ENCODE assay signal across 1 cellular context in the genomic region with DNA sequence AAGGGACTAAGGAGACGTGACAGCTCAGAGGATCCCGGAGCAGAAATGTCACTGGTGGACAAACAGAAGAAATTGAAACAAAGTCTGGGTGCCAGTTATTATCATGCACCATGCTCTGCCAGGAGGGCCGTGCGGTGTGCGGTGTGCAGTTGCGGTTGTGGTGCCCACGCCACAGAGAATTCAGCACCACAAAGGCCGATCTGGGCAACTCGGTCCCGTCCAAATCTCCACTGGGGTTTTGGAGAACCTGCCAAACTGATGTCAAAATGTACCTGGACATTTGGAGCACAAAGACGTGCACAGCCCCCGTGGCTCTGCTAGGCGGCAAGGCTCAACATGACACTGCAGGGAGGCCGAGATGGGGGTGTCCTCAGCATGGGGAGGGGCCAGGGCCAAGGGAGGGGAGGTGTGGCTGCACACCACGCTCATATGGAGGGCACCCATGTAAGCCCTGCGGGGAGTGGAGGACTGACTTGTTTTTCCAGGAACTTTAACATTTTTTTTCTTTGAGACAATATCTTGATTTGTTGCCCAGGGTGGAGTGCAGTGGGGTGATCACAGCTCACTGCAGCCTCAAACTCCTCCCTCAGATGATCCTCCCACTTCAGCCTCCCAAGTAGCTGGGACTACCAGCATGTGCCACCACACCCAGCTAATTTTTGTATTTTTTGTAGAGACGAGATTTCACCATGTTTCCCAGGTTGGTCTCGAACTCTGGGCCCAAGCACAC.
TF ChIP-seq lines count a peak whose summit lies in the region.

No MANE protein-coding gene starts in this region.

TF ChIP-seq in K562, 482 proteins besides CTCF, POLR2A, EP300 and RAD21 (continued from another document):
- TF ChIP-seq, protein P1, sequence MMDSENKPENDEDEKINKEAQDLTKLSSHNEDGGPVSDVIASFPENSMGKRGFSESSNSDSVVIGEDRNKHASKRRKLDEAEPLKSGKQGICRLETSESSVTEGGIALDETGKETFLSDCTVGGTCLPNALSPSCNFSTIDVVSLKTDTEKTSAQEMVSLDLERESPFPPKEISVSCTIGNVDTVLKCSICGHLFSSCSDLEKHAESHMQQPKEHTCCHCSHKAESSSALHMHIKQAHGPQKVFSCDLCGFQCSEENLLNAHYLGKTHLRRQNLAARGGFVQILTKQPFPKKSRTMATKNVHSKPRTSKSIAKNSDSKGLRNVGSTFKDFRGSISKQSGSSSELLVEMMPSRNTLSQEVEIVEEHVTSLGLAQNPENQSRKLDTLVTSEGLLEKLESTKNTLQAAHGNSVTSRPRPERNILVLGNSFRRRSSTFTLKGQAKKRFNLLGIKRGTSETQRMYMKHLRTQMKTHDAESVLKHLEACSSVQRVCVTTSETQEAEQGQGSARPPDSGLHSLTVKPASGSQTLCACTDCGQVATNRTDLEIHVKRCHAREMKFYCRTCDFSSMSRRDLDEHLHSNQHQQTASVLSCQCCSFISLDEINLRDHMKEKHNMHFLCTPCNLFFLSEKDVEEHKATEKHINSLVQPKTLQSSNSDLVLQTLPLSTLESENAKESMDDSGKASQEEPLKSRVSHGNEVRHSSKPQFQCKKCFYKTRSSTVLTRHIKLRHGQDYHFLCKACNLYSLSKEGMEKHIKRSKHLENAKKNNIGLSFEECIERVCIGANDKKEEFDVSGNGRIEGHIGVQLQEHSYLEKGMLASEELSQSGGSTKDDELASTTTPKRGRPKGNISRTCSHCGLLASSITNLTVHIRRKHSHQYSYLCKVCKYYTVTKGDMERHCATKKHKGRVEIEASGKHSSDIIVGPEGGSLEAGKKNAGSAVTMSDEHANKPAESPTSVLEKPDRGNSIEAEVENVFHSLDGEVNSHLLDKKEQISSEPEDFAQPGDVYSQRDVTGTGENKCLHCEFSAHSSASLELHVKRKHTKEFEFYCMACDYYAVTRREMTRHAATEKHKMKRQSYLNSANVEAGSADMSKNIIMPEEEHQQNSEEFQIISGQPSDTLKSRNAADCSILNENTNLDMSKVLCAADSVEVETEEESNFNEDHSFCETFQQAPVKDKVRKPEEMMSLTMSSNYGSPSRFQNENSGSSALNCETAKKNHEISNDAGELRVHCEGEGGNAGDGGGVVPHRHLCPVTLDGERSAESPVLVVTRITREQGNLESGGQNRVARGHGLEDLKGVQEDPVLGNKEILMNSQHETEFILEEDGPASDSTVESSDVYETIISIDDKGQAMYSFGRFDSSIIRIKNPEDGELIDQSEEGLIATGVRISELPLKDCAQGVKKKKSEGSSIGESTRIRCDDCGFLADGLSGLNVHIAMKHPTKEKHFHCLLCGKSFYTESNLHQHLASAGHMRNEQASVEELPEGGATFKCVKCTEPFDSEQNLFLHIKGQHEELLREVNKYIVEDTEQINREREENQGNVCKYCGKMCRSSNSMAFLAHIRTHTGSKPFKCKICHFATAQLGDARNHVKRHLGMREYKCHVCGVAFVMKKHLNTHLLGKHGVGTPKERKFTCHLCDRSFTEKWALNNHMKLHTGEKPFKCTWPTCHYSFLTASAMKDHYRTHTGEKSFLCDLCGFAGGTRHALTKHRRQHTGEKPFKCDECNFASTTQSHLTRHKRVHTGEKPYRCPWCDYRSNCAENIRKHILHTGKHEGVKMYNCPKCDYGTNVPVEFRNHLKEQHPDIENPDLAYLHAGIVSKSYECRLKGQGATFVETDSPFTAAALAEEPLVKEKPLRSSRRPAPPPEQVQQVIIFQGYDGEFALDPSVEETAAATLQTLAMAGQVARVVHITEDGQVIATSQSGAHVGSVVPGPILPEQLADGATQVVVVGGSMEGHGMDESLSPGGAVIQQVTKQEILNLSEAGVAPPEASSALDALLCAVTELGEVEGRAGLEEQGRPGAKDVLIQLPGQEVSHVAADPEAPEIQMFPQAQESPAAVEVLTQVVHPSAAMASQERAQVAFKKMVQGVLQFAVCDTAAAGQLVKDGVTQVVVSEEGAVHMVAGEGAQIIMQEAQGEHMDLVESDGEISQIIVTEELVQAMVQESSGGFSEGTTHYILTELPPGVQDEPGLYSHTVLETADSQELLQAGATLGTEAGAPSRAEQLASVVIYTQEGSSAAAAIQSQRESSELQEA (IDR thresholded peaks at IDR 0.05; ENCODE audit: low read depth): peak; percentile 35; the same call in 1 of the 2 replicates
- TF ChIP-seq STAT5A (IDR thresholded peaks at IDR 0.05; ENCODE audit: borderline replicate concordance, low read length) (peak; percentile 72; the same call in 1 of the 2 replicates), ARNT (IDR thresholded peaks at IDR 0.05) (peak; percentile 80 to 92; a peak in 2 of 4 replicates), TBP (optimal IDR thresholded peaks at IDR 0.05; ENCODE audit: low read depth, low read length) (no peak), NFIC (IDR thresholded peaks at IDR 0.05) (peak; percentile 41; the same call in 1 of the 2 replicates), ZEB2 (IDR thresholded peaks at IDR 0.05) (peak; percentile 81), SETDB1 (IDR thresholded peaks at IDR 0.05; ENCODE audit: low read length) (peak; percentile 53), WHSC1 (IDR thresholded peaks at IDR 0.05; ENCODE audit: low read length) (peak; percentile 98), ZNF431 (CRISPR knock-in tag; IDR thresholded peaks at IDR 0.05) (no peak), ZC3H8 (IDR thresholded peaks at IDR 0.05) (0 out of 2 replicates have a peak, but pooled peaks have one; percentile 55), HIVEP1 (CRISPR knock-in tag; IDR thresholded peaks at IDR 0.05) (0 out of 2 replicates have a peak, but pooled peaks have one; percentile 11), ASH1L (IDR thresholded peaks at IDR 0.05; ENCODE audit: borderline replicate concordance, low read depth, partially characterized antibody) (peak; percentile 63), RB1 (IDR thresholded peaks at IDR 0.05; ENCODE audit: low read depth) (peak; percentile 49; the same call in 1 of the 2 replicates), SRF (CRISPR knock-in tag; IDR thresholded peaks at IDR 0.05) (peak in 1 of 2 experiments; percentile 90; a peak in 1 of 4 replicates), NCOA1 (IDR thresholded peaks at IDR 0.05; ENCODE audit: low read depth) (peak; percentile 77; the same call in 1 of the 2 replicates), SMARCA5 (IDR thresholded peaks at IDR 0.05) (peak; percentile 64; the same call in 1 of the 2 replicates), FOXK2 (conservative IDR thresholded peaks at IDR 0.05 in 1 of 2, IDR thresholded peaks at IDR 0.05 in 1 of 2; ENCODE audit: low read depth in 2 of 2) (peak; percentile 76 to 78), NFIX (CRISPR knock-in tag; IDR thresholded peaks at IDR 0.05; ENCODE audit: low read depth) (peak; percentile 20; the same call in 1 of the 2 replicates)
- TF ChIP-seq, protein P2, sequence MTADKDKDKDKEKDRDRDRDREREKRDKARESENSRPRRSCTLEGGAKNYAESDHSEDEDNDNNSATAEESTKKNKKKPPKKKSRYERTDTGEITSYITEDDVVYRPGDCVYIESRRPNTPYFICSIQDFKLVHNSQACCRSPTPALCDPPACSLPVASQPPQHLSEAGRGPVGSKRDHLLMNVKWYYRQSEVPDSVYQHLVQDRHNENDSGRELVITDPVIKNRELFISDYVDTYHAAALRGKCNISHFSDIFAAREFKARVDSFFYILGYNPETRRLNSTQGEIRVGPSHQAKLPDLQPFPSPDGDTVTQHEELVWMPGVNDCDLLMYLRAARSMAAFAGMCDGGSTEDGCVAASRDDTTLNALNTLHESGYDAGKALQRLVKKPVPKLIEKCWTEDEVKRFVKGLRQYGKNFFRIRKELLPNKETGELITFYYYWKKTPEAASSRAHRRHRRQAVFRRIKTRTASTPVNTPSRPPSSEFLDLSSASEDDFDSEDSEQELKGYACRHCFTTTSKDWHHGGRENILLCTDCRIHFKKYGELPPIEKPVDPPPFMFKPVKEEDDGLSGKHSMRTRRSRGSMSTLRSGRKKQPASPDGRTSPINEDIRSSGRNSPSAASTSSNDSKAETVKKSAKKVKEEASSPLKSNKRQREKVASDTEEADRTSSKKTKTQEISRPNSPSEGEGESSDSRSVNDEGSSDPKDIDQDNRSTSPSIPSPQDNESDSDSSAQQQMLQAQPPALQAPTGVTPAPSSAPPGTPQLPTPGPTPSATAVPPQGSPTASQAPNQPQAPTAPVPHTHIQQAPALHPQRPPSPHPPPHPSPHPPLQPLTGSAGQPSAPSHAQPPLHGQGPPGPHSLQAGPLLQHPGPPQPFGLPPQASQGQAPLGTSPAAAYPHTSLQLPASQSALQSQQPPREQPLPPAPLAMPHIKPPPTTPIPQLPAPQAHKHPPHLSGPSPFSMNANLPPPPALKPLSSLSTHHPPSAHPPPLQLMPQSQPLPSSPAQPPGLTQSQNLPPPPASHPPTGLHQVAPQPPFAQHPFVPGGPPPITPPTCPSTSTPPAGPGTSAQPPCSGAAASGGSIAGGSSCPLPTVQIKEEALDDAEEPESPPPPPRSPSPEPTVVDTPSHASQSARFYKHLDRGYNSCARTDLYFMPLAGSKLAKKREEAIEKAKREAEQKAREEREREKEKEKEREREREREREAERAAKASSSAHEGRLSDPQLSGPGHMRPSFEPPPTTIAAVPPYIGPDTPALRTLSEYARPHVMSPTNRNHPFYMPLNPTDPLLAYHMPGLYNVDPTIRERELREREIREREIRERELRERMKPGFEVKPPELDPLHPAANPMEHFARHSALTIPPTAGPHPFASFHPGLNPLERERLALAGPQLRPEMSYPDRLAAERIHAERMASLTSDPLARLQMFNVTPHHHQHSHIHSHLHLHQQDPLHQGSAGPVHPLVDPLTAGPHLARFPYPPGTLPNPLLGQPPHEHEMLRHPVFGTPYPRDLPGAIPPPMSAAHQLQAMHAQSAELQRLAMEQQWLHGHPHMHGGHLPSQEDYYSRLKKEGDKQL (CRISPR knock-in tag; IDR thresholded peaks at IDR 0.05; ENCODE audit: borderline replicate concordance): no peak
- TF ChIP-seq, protein P3, sequence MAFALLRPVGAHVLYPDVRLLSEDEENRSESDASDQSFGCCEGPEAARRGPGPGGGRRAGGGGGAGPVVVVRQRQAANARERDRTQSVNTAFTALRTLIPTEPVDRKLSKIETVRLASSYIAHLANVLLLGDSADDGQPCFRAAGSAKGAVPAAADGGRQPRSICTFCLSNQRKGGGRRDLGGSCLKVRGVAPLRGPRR (CRISPR knock-in tag; IDR thresholded peaks at IDR 0.05): 0 out of 2 replicates have a peak, but pooled peaks have one; percentile 50
- TF ChIP-seq, protein P4, sequence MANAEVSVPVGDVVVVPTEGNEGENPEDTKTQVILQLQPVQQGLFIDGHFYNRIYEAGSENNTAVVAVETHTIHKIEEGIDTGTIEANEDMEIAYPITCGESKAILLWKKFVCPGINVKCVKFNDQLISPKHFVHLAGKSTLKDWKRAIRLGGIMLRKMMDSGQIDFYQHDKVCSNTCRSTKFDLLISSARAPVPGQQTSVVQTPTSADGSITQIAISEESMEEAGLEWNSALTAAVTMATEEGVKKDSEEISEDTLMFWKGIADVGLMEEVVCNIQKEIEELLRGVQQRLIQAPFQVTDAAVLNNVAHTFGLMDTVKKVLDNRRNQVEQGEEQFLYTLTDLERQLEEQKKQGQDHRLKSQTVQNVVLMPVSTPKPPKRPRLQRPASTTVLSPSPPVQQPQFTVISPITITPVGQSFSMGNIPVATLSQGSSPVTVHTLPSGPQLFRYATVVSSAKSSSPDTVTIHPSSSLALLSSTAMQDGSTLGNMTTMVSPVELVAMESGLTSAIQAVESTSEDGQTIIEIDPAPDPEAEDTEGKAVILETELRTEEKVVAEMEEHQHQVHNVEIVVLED (CRISPR knock-in tag; IDR thresholded peaks at IDR 0.05): no peak
- TF ChIP-seq, protein P5, sequence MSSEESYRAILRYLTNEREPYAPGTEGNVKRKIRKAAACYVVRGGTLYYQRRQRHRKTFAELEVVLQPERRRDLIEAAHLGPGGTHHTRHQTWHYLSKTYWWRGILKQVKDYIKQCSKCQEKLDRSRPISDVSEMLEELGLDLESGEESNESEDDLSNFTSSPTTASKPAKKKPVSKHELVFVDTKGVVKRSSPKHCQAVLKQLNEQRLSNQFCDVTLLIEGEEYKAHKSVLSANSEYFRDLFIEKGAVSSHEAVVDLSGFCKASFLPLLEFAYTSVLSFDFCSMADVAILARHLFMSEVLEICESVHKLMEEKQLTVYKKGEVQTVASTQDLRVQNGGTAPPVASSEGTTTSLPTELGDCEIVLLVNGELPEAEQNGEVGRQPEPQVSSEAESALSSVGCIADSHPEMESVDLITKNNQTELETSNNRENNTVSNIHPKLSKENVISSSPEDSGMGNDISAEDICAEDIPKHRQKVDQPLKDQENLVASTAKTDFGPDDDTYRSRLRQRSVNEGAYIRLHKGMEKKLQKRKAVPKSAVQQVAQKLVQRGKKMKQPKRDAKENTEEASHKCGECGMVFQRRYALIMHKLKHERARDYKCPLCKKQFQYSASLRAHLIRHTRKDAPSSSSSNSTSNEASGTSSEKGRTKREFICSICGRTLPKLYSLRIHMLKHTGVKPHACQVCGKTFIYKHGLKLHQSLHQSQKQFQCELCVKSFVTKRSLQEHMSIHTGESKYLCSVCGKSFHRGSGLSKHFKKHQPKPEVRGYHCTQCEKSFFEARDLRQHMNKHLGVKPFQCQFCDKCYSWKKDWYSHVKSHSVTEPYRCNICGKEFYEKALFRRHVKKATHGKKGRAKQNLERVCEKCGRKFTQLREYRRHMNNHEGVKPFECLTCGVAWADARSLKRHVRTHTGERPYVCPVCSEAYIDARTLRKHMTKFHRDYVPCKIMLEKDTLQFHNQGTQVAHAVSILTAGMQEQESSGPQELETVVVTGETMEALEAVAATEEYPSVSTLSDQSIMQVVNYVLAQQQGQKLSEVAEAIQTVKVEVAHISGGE (CRISPR knock-in tag; IDR thresholded peaks at IDR 0.05): 0 out of 6 replicates have a peak, but pooled peaks of 1 of the 3 experiments have one; percentile 39
- TF ChIP-seq, protein P6, sequence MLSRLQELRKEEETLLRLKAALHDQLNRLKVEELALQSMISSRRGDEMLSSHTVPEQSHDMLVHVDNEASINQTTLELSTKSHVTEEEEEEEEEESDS (CRISPR knock-in tag; IDR thresholded peaks at IDR 0.05): no peak
TF ChIP-seq in K562: peak in this region for 140.
